10 cellular contexts compared by ENCODE assay signal in genomic region chr2:73678008-73678407, GRCh38. TPM values are rescaled to one million over a fixed set of nuclear protein-coding genes. Genes with fewer than 3 reads are reported as not detected.
"Had no signal": no experiment of that assay in that cellular context is flagged by ENCODE, and none has a peak within 500 bp of the region (broad histone marks: within the 10 kb centered on the region; RNA-seq: fewer than 3 reads in every experiment).

No MANE protein-coding gene starts in this region.

RNA-seq across cellular contexts. Expression of gene NAT8, which starts 35.8 kb away (rescaled TPM):
- total RNA-seq: OCI-LY7, PC-3, PC-9, Right ventricle myocardium inferior, Right ventricle myocardium superior, RPMI7951, SJCRH30, SJSA1, T-cell had no signal
- polyA plus RNA-seq: SK-N-SH had no signal
